8 cellular contexts compared by ENCODE assay signal in genomic region chr5:149990518-149991376, GRCh38. TPM values are rescaled to one million over a fixed set of nuclear protein-coding genes. Genes with fewer than 3 reads are reported as not detected.
DNase-seq lines count a peak whose midpoint lies in the region; ATAC-seq and TF ChIP-seq lines count a peak whose summit lies in the region.

No MANE protein-coding gene starts in this region.

- H3K36me3 ChIP-seq in GM23338 (ENCODE audit: insufficient read depth): no peaks in the 10 kb centered on the region

- CTCF ChIA-PET in activated naive CD4-positive, alpha-beta T cell treated with anti-CD3 and anti-CD28 coated beads, Interleukin-2, amount 10 ng/mL, durations not matched to agents 7 days and 5 days (lab: Charles Lee): interaction anchor here (0.6 to 8.6 kb wide), 30 partner anchors 8 to 404 kb away, joined by 3 to 219 read pairs (median 4); partner anchors contain the start of genes HMGXB3, SLC26A2 and TIGD6

- peak; percentile 94 for ATAC-seq in GM23338
- no peak for ATAC-seq in GM21786 (IDR thresholded peaks at IDR 0.05; ENCODE audit: unreplicated experiment)

- no peak overlapping the region for H2AFZ ChIP-seq in GM23338

- H3K79me2 ChIP-seq in GM23338 (replicated peaks; ENCODE audit: insufficient read depth): no peaks in the 10 kb centered on the region

- H3K4me1 Mint-ChIP-seq in GM23338: no peaks in the 10 kb centered on the region
- H3K4me1 Mint-ChIP-seq in activated naive CD4-positive, alpha-beta T cell treated with anti-CD3 and anti-CD28 coated beads, Interleukin-2, amount 10 ng/mL, durations not matched to agents 7 days and 5 days: no peaks in the 10 kb centered on the region

- H3K9me2 ChIP-seq in GM23338 (ENCODE audit: insufficient read depth): no peaks in the 10 kb centered on the region

- no peaks in the 10 kb centered on the region for H3K4me1 ChIP-seq in GM23338 (ENCODE audit: insufficient read depth)

- no peak overlapping the region for H3K27ac ChIP-seq in GM23338 (ENCODE audit: low read depth)

- H3K27me3 Mint-ChIP-seq in GM23338 (ENCODE audit: insufficient read depth, low read depth, poor library complexity): peaks cover 5% of the 10 kb centered on the region
- no peaks in the 10 kb centered on the region for H3K27me3 Mint-ChIP-seq in activated naive CD4-positive, alpha-beta T cell treated with anti-CD3 and anti-CD28 coated beads, Interleukin-2, amount 10 ng/mL, durations not matched to agents 7 days and 5 days

- no peaks in the 10 kb centered on the region for H4K20me1 ChIP-seq in GM23338 (replicated peaks; ENCODE audit: insufficient read depth)

- no peak overlapping the region for H3K27ac Mint-ChIP-seq in GM23338
- no peak overlapping the region for H3K27ac Mint-ChIP-seq in activated naive CD4-positive, alpha-beta T cell treated with anti-CD3 and anti-CD28 coated beads, Interleukin-2, amount 10 ng/mL, durations not matched to agents 7 days and 5 days

- no peak overlapping the region for H3K4me3 ChIP-seq in GM23338

- intact Hi-C loops in posterior cingulate gyrus (cut with DNase I): loop anchor here (2.0 to 5.0 kb wide), 2 partner anchors 154 to 353 kb away; no protein-coding TSS in a partner anchor

- peak; percentile 75 for DNase-seq in DMS114 treated with DMSO at 0.1 percent for 48 hours (lab: John Stamatoyannopoulos, UW; ENCODE audit: unreplicated experiment)
- DNase-seq in GM23338 (ENCODE audit: low spot score): peak; percentile 83
- peak; percentile 86 for DNase-seq in NAMALWA (ENCODE audit: low spot score)
- DNase-seq in SK-N-DZ (ENCODE audit: low spot score): peak; percentile 85
- DNase-seq in activated naive CD4-positive, alpha-beta T cell treated with anti-CD3 and anti-CD28 coated beads, Interleukin-2, amount 10 ng/mL, durations not matched to agents 7 days and 5 days: peak; percentile 76
- DNase-seq in glomerular visceral epithelial cell (ENCODE audit: extremely low spot score): peak; percentile 84
- DNase-seq in posterior cingulate gyrus: peak in 7 of 10 donors; percentile 37 to 91 (median 66)

- H3F3A ChIP-seq in GM23338 (replicated peaks; ENCODE audit: low read depth): no peaks in the 10 kb centered on the region

- H3K36me3 Mint-ChIP-seq in GM23338 (ENCODE audit: low read depth): no peaks in the 10 kb centered on the region
- H3K36me3 Mint-ChIP-seq in activated naive CD4-positive, alpha-beta T cell treated with anti-CD3 and anti-CD28 coated beads, Interleukin-2, amount 10 ng/mL, durations not matched to agents 7 days and 5 days: peaks cover 1% of the 10 kb centered on the region

- no peak overlapping the region for H3K4me3 Mint-ChIP-seq in GM23338
- H3K4me3 Mint-ChIP-seq in activated naive CD4-positive, alpha-beta T cell treated with anti-CD3 and anti-CD28 coated beads, Interleukin-2, amount 10 ng/mL, durations not matched to agents 7 days and 5 days: no peak overlapping the region

- H3K9me3 Mint-ChIP-seq in GM23338: no peaks in the 10 kb centered on the region
- no peaks in the 10 kb centered on the region for H3K9me3 Mint-ChIP-seq in activated naive CD4-positive, alpha-beta T cell treated with anti-CD3 and anti-CD28 coated beads, Interleukin-2, amount 10 ng/mL, durations not matched to agents 7 days and 5 days

- H3K27me3 ChIP-seq in GM23338 (ENCODE audit: insufficient read depth): no peaks in the 10 kb centered on the region

- TF ChIP-seq CTCF in GM23338 (conservative IDR thresholded peaks at IDR 0.05; ENCODE audit: low read depth in 2 of 2): peak; percentile 94 to 97

- no peak overlapping the region for H3K4me2 ChIP-seq in GM23338

TF ChIP-seq in GM23338, 12 proteins besides CTCF, POLR2A, EP300 and RAD21:
- no peak for TF ChIP-seq REST (IDR thresholded peaks at IDR 0.05; ENCODE audit: unreplicated experiment)
- TF ChIP-seq NANOG (IDR thresholded peaks at IDR 0.05; ENCODE audit: borderline replicate concordance): no peak

RNA-seq across cellular contexts. Expression of gene TIGD6, which starts 9.7 kb away (rescaled TPM):
- 1.7 and 2.1 TPM in 2 replicates for total RNA-seq in GM23338 (2014; rRNA removed; shearing (Covaris generic))
- polyA plus RNA-seq in GM23338 (2016; fragmentation: Nextera tagmentation; extraction: Ambion mirVana): 1.4 and 2.1 TPM in 2 replicates
- polyA plus RNA-seq in SK-N-DZ (2014; cell fraction: cytosol; rRNA removed): 3.8 and 4.0 TPM in 2 replicates
- polyA plus RNA-seq in SK-N-DZ (2014; cell fraction: nucleus; rRNA removed): 0.82 and 1.8 TPM in 2 replicates

RNA-seq across cellular contexts. Expression of gene HMGXB3, which starts 9.8 kb away (rescaled TPM):
- 27.0 and 37.9 TPM in 2 replicates for total RNA-seq in GM23338 (2014; rRNA removed; shearing (Covaris generic))
- polyA plus RNA-seq in GM23338 (2016; fragmentation: Nextera tagmentation; extraction: Ambion mirVana): 9.4 and 10.6 TPM in 2 replicates
- polyA plus RNA-seq in SK-N-DZ (2014; cell fraction: cytosol; rRNA removed): 35.2 and 39.2 TPM in 2 replicates
- polyA plus RNA-seq in SK-N-DZ (2014; cell fraction: nucleus; rRNA removed): 48.8 and 133 TPM in 2 replicates

RNA-seq across cellular contexts. Expression of gene SLC26A2, which starts 30.2 kb away (rescaled TPM):
- total RNA-seq in GM23338 (2014; rRNA removed; shearing (Covaris generic)): 11.3 and 11.5 TPM in 2 replicates
- 3.4 and 3.5 TPM in 2 replicates for polyA plus RNA-seq in GM23338 (2016; fragmentation: Nextera tagmentation; extraction: Ambion mirVana)
- polyA plus RNA-seq in SK-N-DZ (2014; cell fraction: cytosol; rRNA removed): 9.1 and 9.6 TPM in 2 replicates
- 4.9 and 5.0 TPM in 2 replicates for polyA plus RNA-seq in SK-N-DZ (2014; cell fraction: nucleus; rRNA removed)

RNA-seq across cellular contexts. Expression of gene PDE6A, which starts 46.2 kb away (rescaled TPM):
- not detected in 2 replicates for total RNA-seq in GM23338 (2014; rRNA removed; shearing (Covaris generic))
- polyA plus RNA-seq in GM23338 (2016; fragmentation: Nextera tagmentation; extraction: Ambion mirVana): 0.08 TPM in 1 of 2 replicates, not detected in the other
- not detected in 2 replicates for polyA plus RNA-seq in SK-N-DZ (2014; cell fraction: cytosol; rRNA removed)
- polyA plus RNA-seq in SK-N-DZ (2014; cell fraction: nucleus; rRNA removed): not detected in 2 replicates
